In the genomic region with DNA sequence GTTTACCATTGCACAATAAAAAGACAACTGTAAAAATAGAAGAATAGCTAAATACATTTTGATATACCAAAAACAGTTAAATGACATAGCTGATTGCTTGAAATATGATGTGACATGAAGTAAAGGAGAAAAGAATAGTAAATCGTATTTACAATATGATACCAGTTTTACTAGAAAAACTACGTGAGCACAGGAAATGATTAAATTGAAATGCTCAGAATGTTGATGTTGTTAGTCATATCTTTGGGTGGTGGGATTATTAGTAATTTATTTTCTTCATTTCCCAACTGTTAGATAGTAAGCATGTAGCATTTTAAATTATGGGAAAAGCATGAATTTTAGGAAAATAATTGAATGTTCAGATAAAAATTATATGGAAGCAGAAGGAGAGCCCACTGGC, we compare ENCODE assay signal across 1 cellular context.
TF ChIP-seq lines count a peak whose summit lies in the region.

No MANE protein-coding gene starts in this region.

TF ChIP-seq in IMR-90, 13 proteins besides CTCF, POLR2A, EP300 and RAD21 (continued from another document):
- TF ChIP-seq, protein P1, sequence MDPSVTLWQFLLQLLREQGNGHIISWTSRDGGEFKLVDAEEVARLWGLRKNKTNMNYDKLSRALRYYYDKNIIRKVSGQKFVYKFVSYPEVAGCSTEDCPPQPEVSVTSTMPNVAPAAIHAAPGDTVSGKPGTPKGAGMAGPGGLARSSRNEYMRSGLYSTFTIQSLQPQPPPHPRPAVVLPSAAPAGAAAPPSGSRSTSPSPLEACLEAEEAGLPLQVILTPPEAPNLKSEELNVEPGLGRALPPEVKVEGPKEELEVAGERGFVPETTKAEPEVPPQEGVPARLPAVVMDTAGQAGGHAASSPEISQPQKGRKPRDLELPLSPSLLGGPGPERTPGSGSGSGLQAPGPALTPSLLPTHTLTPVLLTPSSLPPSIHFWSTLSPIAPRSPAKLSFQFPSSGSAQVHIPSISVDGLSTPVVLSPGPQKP (IDR thresholded peaks at IDR 0.05; ENCODE audit: borderline replicate concordance, low read depth, low read length), result no peak
- TF ChIP-seq CHD1 (IDR thresholded peaks at IDR 0.05; ENCODE audit: low read depth, low read length) (no peak), CEBPB (IDR thresholded peaks at IDR 0.05; ENCODE audit: low read depth, low read length) (no peak), SMC3 (IDR thresholded peaks at IDR 0.05; ENCODE audit: low read depth, low read length) (no peak), MAZ (IDR thresholded peaks at IDR 0.05; ENCODE audit: borderline replicate concordance, low read depth, low read length) (no peak)
